1 cellular context compared by ENCODE assay signal in genomic region chr11:66071326-66071870, GRCh38.
TF ChIP-seq lines count a peak whose summit lies in the region.

No MANE protein-coding gene starts in this region.

TF ChIP-seq in H1, 55 proteins besides CTCF, POLR2A, EP300 and RAD21:
- TF ChIP-seq ATF3 (IDR thresholded peaks at IDR 0.05; ENCODE audit: insufficient read depth, low read depth, low read length) (no peak), BACH1 (IDR thresholded peaks at IDR 0.05; ENCODE audit: low read length) (no peak), CBX8 (IDR thresholded peaks at IDR 0.05; ENCODE audit: borderline replicate concordance, low read depth, low read length) (no peak), SIRT6 (IDR thresholded peaks at IDR 0.05; ENCODE audit: low read length) (no peak), SAP30 (IDR thresholded peaks at IDR 0.05; ENCODE audit: insufficient read depth, insufficient replicate concordance, low read length) (no peak), GABPA (IDR thresholded peaks at IDR 0.05; ENCODE audit: borderline replicate concordance, insufficient read depth, low read length) (no peak), CTBP2 (IDR thresholded peaks at IDR 0.05; ENCODE audit: borderline replicate concordance, insufficient read depth, insufficient read length, low read length) (no peak), KDM5A (IDR thresholded peaks at IDR 0.05; ENCODE audit: low read length) (no peak), POU5F1 (IDR thresholded peaks at IDR 0.05; ENCODE audit: low read depth, low read length) (no peak), USF2 (IDR thresholded peaks at IDR 0.05; ENCODE audit: low read length) (no peak), BRCA1 (IDR thresholded peaks at IDR 0.05; ENCODE audit: low read depth, low read length) (no peak), YY1 (IDR thresholded peaks at IDR 0.05; ENCODE audit: low read depth, low read length) (no peak), ASH2L (IDR thresholded peaks at IDR 0.05; ENCODE audit: low read length) (no peak), SIN3A (conservative IDR thresholded peaks at IDR 0.05 in 1 of 2, IDR thresholded peaks at IDR 0.05 in 1 of 2; ENCODE audit: low read depth in 1 of 2, low read length in 2 of 2) (no peak), EGR1 (IDR thresholded peaks at IDR 0.05; ENCODE audit: borderline replicate concordance, low read depth, low read length) (no peak), CHD2 (IDR thresholded peaks at IDR 0.05; ENCODE audit: low read length) (no peak), SRF (IDR thresholded peaks at IDR 0.05; ENCODE audit: low read depth, low read length) (no peak)
